Comparison of ENCODE assay signal across 12 cellular contexts in genomic region chr2:55111230-55111569, GRCh38.
DNase-seq lines count a peak whose midpoint lies in the region; ATAC-seq and TF ChIP-seq lines count a peak whose summit lies in the region.
"Had no signal": no experiment of that assay in that cellular context is flagged by ENCODE, and none has a peak within 500 bp of the region (broad histone marks: within the 10 kb centered on the region; RNA-seq: fewer than 3 reads in every experiment).

No MANE protein-coding gene starts in this region.

- no peaks in the 10 kb centered on the region for H3K27me3 ChIP-seq in heart left ventricle
- H3K27me3 ChIP-seq in upper lobe of right lung = no peaks in the 10 kb centered on the region

- intact Hi-C loops in heart left ventricle (cut with DNase I) (loop anchor here in 6 of 10 donors (5.0 to 10.0 kb wide), 4 partner anchors 51 to 64 kb away; partner anchors contain the start of gene RTN4 (in 3 of the 6)), left cardiac atrium (cut with DNase I) (loop anchor here in 1 of 2 donors (5.0 kb wide), 1 partner anchor 64 kb away; no protein-coding TSS in a partner anchor), upper lobe of right lung (cut with DNase I) (no loop called here)

- 75 to 84% (median 83%) methylated on average over 4 of the region's 4 CpGs for WGBS in heart left ventricle, 4 donors

- TF ChIP-seq CTCF in heart left ventricle (IDR thresholded peaks at IDR 0.05) (no peak), chondrocyte (IDR thresholded peaks at IDR 0.05) (no peak), nephron (IDR thresholded peaks at IDR 0.05; ENCODE audit: unreplicated experiment in 3 of 3) (no peak), upper lobe of right lung (IDR thresholded peaks at IDR 0.05) (no peak)

- H3K9me3 Mint-ChIP-seq in chondrocyte (ENCODE audit: low read depth) (no peaks in the 10 kb centered on the region), nephron (no peaks in the 10 kb centered on the region)
- H3K9me3 Mint-ChIP-seq: stimulated activated naive B cell treated with anti-CD40 and anti-IgM and Interleukin-4, amounts not matched to agents 10 μg/mL and 1 μg/mL and 100 μg/mL, for 72 hours had no signal

- H3K4me1 ChIP-seq in heart left ventricle (peaks cover 0 to 44% (median 29%) of the 10 kb centered on the region in 12 donors), upper lobe of right lung (peaks cover 23% of the 10 kb centered on the region)

- peaks cover 89% of the 10 kb centered on the region for H3K4me1 Mint-ChIP-seq in chondrocyte (ENCODE audit: low read depth)
- H3K4me1 Mint-ChIP-seq in nephron = peaks cover 72% of the 10 kb centered on the region

- H3K4me3 ChIP-seq in heart left ventricle (peak overlapping the region in 1 of 12 donors; percentile 4), upper lobe of right lung (no peak overlapping the region)

- peak overlapping the region in 10 of 12 donors; percentile 47 to 95 (median 80) for H3K27ac ChIP-seq in heart left ventricle
- peak overlapping the region; percentile 85 for H3K27ac ChIP-seq in upper lobe of right lung

- peak overlapping the region; percentile 97 for H3K27ac Mint-ChIP-seq in chondrocyte (ENCODE audit: unreplicated experiment)
- H3K27ac Mint-ChIP-seq in nephron = peak overlapping the region; percentile 76 to 85 (median 78)
- H3K27ac Mint-ChIP-seq: stimulated activated naive B cell treated with anti-CD40 and anti-IgM and Interleukin-4, amounts not matched to agents 10 μg/mL and 1 μg/mL and 100 μg/mL, for 72 hours had no signal

- H3K4me3 Mint-ChIP-seq in chondrocyte (ENCODE audit: unreplicated experiment) = peak overlapping the region; percentile 29
- no peak overlapping the region for H3K4me3 Mint-ChIP-seq in nephron
- H3K4me3 Mint-ChIP-seq: stimulated activated naive B cell treated with anti-CD40 and anti-IgM and Interleukin-4, amounts not matched to agents 10 μg/mL and 1 μg/mL and 100 μg/mL, for 72 hours had no signal

- no peak for TF ChIP-seq POLR2A in heart left ventricle (IDR thresholded peaks at IDR 0.05)

- no peaks in the 10 kb centered on the region for H3K27me3 Mint-ChIP-seq in chondrocyte (ENCODE audit: low read depth)
- no peaks in the 10 kb centered on the region for H3K27me3 Mint-ChIP-seq in nephron (ENCODE audit: low read depth)
- H3K27me3 Mint-ChIP-seq: stimulated activated naive B cell treated with anti-CD40 and anti-IgM and Interleukin-4, amounts not matched to agents 10 μg/mL and 1 μg/mL and 100 μg/mL, for 72 hours had no signal

- H3K36me3 ChIP-seq in heart left ventricle (no peaks in the 10 kb centered on the region), upper lobe of right lung (no peaks in the 10 kb centered on the region)

- H3K36me3 Mint-ChIP-seq in chondrocyte (ENCODE audit: low read depth) (no peaks in the 10 kb centered on the region), nephron (ENCODE audit: low read depth) (no peaks in the 10 kb centered on the region)
- H3K36me3 Mint-ChIP-seq: stimulated activated naive B cell treated with anti-CD40 and anti-IgM and Interleukin-4, amounts not matched to agents 10 μg/mL and 1 μg/mL and 100 μg/mL, for 72 hours had no signal

- ATAC-seq in heart left ventricle (no peak), left cardiac atrium (no peak), upper lobe of right lung (no peak), HG02840 (IDR thresholded peaks at IDR 0.05; ENCODE audit: low FRiP score, unreplicated experiment) (no peak)

- no peaks in the 10 kb centered on the region for H3K9me3 ChIP-seq in heart left ventricle
- no peaks in the 10 kb centered on the region for H3K9me3 ChIP-seq in upper lobe of right lung

- DNase-seq in heart left ventricle = no peak
- no peak for DNase-seq in left cardiac atrium
- no peak for DNase-seq in chondrocyte (ENCODE audit: low spot score)
- DNase-seq in upper lobe of right lung = no peak
- no peak for DNase-seq in NCI-H187 (lab: John Stamatoyannopoulos, UW)
- DNase-seq in midbrain (lab: John Stamatoyannopoulos, UW) = no peak
- DNase-seq: activated T-cell treated with anti-CD3 and anti-CD28 coated beads, Interleukin-2, amount 50 U/mL, for 1 hour; central memory CD4-positive, alpha-beta T cell; T-helper 9 cell had no signal
